Comparison of ENCODE assay signal across 16 cellular contexts in the genomic region with DNA sequence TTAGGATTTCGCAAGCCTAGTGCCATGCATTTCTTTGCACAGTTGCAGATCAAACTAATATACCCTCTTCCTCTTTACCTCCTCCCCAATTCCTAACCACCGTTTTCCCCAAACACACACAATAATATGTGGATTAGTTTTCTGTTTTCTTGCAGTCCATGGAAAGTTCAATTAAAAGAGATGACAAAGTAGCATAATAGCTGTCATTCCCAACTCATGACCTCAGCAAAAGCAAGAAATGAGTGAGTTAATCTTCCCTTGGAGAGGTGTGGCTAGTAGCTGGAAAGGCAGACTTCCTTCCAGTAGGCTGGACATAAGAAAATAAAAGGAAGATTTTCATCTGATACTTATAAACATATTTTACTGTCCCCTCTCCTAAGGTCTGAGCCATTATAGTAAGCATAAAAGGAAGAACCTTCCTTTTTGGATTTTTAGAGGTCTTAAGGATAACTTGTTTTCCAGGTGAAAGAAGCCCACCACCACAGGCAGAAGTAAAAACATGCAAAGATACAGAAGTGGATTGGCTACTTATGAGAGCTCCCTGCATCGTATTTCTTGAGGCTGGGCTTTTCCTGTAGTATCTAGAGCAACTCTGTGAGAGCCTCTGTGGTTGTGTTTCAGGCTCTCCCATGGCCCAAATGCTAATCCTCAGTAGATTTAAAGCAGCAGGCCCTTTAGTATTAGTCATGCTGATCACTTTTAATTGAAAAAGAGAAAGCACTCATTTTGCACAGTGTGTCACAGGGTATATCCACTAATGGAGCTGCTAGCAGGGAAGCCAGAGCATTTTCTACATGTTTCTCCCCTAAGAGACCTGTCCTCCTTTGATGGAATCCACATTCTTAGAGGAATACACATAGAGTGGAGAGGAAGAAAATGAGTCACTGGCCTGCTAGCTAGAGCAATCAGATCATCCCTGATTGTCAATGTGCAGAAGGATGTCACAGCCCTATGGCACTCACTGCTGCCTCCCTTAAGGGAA.
DNase-seq lines count a peak whose midpoint lies in the region; ATAC-seq and TF ChIP-seq lines count a peak whose summit lies in the region.
"Had no signal": no experiment of that assay in that cellular context is flagged by ENCODE, and none has a peak within 500 bp of the region (broad histone marks: within the 10 kb centered on the region; RNA-seq: fewer than 3 reads in every experiment).

No MANE protein-coding gene starts in this region.

- no peak for TF ChIP-seq RAD21 in SK-N-SH (IDR thresholded peaks at IDR 0.05; ENCODE audit: low read length)

- H3K4me3 Mint-ChIP-seq in stimulated activated memory B cell treated with anti-CD40 and anti-IgM and Interleukin-4, amounts not matched to agents 10 μg/mL and 1 μg/mL and 100 μg/mL, for 72 hours, result no peak overlapping the region
- H3K4me3 Mint-ChIP-seq: activated T-cell treated with anti-CD3 and anti-CD28 coated beads, Interleukin-2, amount 50 U/mL, for 24 hours had no signal

- POLR2A ChIA-PET in SK-N-SH (lab: Yijun Ruan, JAX), result no interaction called here

- no peak overlapping the region; a peak in 1 of 4 replicates for H3K4me3 ChIP-seq in SK-N-SH (ENCODE audit: low read depth in 2 of 2, low read length in 1 of 2)
- no peak overlapping the region for H3K4me3 ChIP-seq in fibroblast of villous mesenchyme (ENCODE audit: low read depth, low read length)
- H3K4me3 ChIP-seq: cardiac muscle cell, SJCRH30 had no signal

- no peak for ATAC-seq in HG03159 (IDR thresholded peaks at IDR 0.05; ENCODE audit: unreplicated experiment)
- ATAC-seq in stimulated activated memory B cell treated with anti-CD40 and anti-IgM and Interleukin-4, amounts not matched to agents 10 μg/mL and 1 μg/mL and 100 μg/mL, for 72 hours, result no peak

- H3K9ac ChIP-seq in SK-N-SH, result peak overlapping the region; percentile 32; the same call in 1 of the 2 replicates

- CTCF ChIA-PET in SK-N-SH (lab: Yijun Ruan, JAX), result interaction anchor here (1.2 kb wide), 1 partner anchor 29 kb away, joined by 4 read pairs; no protein-coding TSS in a partner anchor

- H3F3A ChIP-seq in SK-N-SH (replicated peaks; ENCODE audit: insufficient read depth), result peaks cover 22% of the 10 kb centered on the region

- H3K4me1 ChIP-seq in SK-N-SH (ENCODE audit: control insufficient read depth in 1 of 2, insufficient read depth in 2 of 2, low read depth in 1 of 2, low read length in 1 of 2), result peaks cover 0 to 22% of the 10 kb centered on the region in 2 experiments
- H3K4me1 ChIP-seq: SJCRH30 had no signal

- no peaks in the 10 kb centered on the region for H3K9me2 ChIP-seq in SK-N-SH

- peak overlapping the region; percentile 88 to 91 for H3K27ac ChIP-seq in SK-N-SH (ENCODE audit: low read depth in 2 of 2, low read length in 1 of 2)
- H3K27ac ChIP-seq: cardiac muscle cell, SJCRH30 had no signal

- no peaks in the 10 kb centered on the region for H3K27me3 Mint-ChIP-seq in stimulated activated memory B cell treated with anti-CD40 and anti-IgM and Interleukin-4, amounts not matched to agents 10 μg/mL and 1 μg/mL and 100 μg/mL, for 72 hours
- H3K27me3 Mint-ChIP-seq: activated T-cell treated with anti-CD3 and anti-CD28 coated beads, Interleukin-2, amount 50 U/mL, for 24 hours had no signal

- H3K4me2 ChIP-seq in SK-N-SH, result peak overlapping the region; percentile 35; the same call in 1 of the 2 replicates

- H3K36me3 Mint-ChIP-seq in stimulated activated memory B cell treated with anti-CD40 and anti-IgM and Interleukin-4, amounts not matched to agents 10 μg/mL and 1 μg/mL and 100 μg/mL, for 72 hours, result no peaks in the 10 kb centered on the region

- H2AFZ ChIP-seq in SK-N-SH (ENCODE audit: low read depth), result no peak overlapping the region

- 45% methylated on average over 3 of the region's 3 CpGs for WGBS in SK-N-SH (ENCODE audit: low lambda C conversion rate)

- no peaks in the 10 kb centered on the region for H4K20me1 ChIP-seq in SK-N-SH (ENCODE audit: insufficient read depth)

- TF ChIP-seq CTCF in SK-N-SH (IDR thresholded peaks at IDR 0.05) (no peak), fibroblast of villous mesenchyme (IDR thresholded peaks at IDR 0.05; ENCODE audit: insufficient read depth, low read depth, low read length) (no peak)

- no peaks in the 10 kb centered on the region for H3K9me3 Mint-ChIP-seq in stimulated activated memory B cell treated with anti-CD40 and anti-IgM and Interleukin-4, amounts not matched to agents 10 μg/mL and 1 μg/mL and 100 μg/mL, for 72 hours
- H3K9me3 Mint-ChIP-seq: activated T-cell treated with anti-CD3 and anti-CD28 coated beads, Interleukin-2, amount 50 U/mL, for 24 hours had no signal

- no peaks in the 10 kb centered on the region for H3K36me3 ChIP-seq in SK-N-SH (replicated peaks in 1 of 2; ENCODE audit: control insufficient read depth in 1 of 2, insufficient read depth in 2 of 2, low read length in 1 of 2)
- H3K36me3 ChIP-seq: cardiac muscle cell, SJCRH30 had no signal

- DNase-seq in GM04503 (ENCODE audit: low read depth), result peak; percentile 89
- DNase-seq in SK-N-SH, result no peak
- peak; percentile 50 for DNase-seq in fibroblast of villous mesenchyme (ENCODE audit: low read depth)
- DNase-seq in renal cortical epithelial cell (ENCODE audit: low read depth), result peak; percentile 85
- DNase-seq in NOMO-1 (lab: John Stamatoyannopoulos, UW; ENCODE audit: unreplicated experiment in 2 of 2), result no peak
- no peak for DNase-seq in effector CD4-positive, alpha-beta T cell
- DNase-seq: activated CD4-positive, CD25-positive, alpha-beta regulatory T cell; activated T-cell treated with anti-CD3 and anti-CD28 coated beads, Interleukin-2, amount 50 U/mL, for 24 hours; erythroblast; GOT3; NCI-H1694 treated with DMSO at 0.1 percent for 48 hours; NCI-H774; SJCRH30 had no signal

- no peak overlapping the region for H3K27ac Mint-ChIP-seq in stimulated activated memory B cell treated with anti-CD40 and anti-IgM and Interleukin-4, amounts not matched to agents 10 μg/mL and 1 μg/mL and 100 μg/mL, for 72 hours
- H3K27ac Mint-ChIP-seq: activated T-cell treated with anti-CD3 and anti-CD28 coated beads, Interleukin-2, amount 50 U/mL, for 24 hours had no signal

- H3K27me3 ChIP-seq in SK-N-SH (ENCODE audit: insufficient read depth), result no peaks in the 10 kb centered on the region
- H3K27me3 ChIP-seq: cardiac muscle cell, SJCRH30 had no signal

- no peaks in the 10 kb centered on the region for H3K9me3 ChIP-seq in SK-N-SH
- H3K9me3 ChIP-seq: SJCRH30 had no signal

- H3K4me1 Mint-ChIP-seq in stimulated activated memory B cell treated with anti-CD40 and anti-IgM and Interleukin-4, amounts not matched to agents 10 μg/mL and 1 μg/mL and 100 μg/mL, for 72 hours, result no peaks in the 10 kb centered on the region

- no peaks in the 10 kb centered on the region for H3K79me2 ChIP-seq in SK-N-SH (ENCODE audit: insufficient read depth)

- TF ChIP-seq EP300 in SK-N-SH (IDR thresholded peaks at IDR 0.05; ENCODE audit: borderline replicate concordance in 1 of 2, low read depth in 1 of 2, low read length in 1 of 2), result peak; percentile 58 to 90; a peak in 3 of 4 replicates

TF ChIP-seq in SK-N-SH, 30 proteins besides CTCF, POLR2A, EP300 and RAD21 (continues in another document):
- TF ChIP-seq, protein P1, sequence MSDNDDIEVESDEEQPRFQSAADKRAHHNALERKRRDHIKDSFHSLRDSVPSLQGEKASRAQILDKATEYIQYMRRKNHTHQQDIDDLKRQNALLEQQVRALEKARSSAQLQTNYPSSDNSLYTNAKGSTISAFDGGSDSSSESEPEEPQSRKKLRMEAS (IDR thresholded peaks at IDR 0.05; ENCODE audit: low read depth), result no peak
- TF ChIP-seq TEAD4 (IDR thresholded peaks at IDR 0.05; ENCODE audit: borderline replicate concordance, insufficient read depth) (peak; percentile 84), POLR2AphosphoS5 (IDR thresholded peaks at IDR 0.05; ENCODE audit: low read depth, low read length) (peak; percentile 69), JUND (IDR thresholded peaks at IDR 0.05) (peak; percentile 84), FOXJ3 (CRISPR knock-in tag; IDR thresholded peaks at IDR 0.05) (no peak), NRF1 (IDR thresholded peaks at IDR 0.05; ENCODE audit: low read depth, low read length) (no peak), GATA2 (CRISPR knock-in tag; IDR thresholded peaks at IDR 0.05) (no peak), RXRA (IDR thresholded peaks at IDR 0.05; ENCODE audit: borderline replicate concordance, low read depth) (peak; percentile 22; the same call in 1 of the 2 replicates), YY1 (IDR thresholded peaks at IDR 0.05; ENCODE audit: low read depth) (no peak), CHD2 (IDR thresholded peaks at IDR 0.05; ENCODE audit: low read length, partially characterized antibody) (no peak), RCOR1 (IDR thresholded peaks at IDR 0.05; ENCODE audit: low read length) (no peak), MEF2A (IDR thresholded peaks at IDR 0.05; ENCODE audit: borderline replicate concordance, low read depth) (no peak), ELF1 (IDR thresholded peaks at IDR 0.05) (no peak), RFX5 (IDR thresholded peaks at IDR 0.05; ENCODE audit: low read length) (no peak)
- TF ChIP-seq, protein P2, sequence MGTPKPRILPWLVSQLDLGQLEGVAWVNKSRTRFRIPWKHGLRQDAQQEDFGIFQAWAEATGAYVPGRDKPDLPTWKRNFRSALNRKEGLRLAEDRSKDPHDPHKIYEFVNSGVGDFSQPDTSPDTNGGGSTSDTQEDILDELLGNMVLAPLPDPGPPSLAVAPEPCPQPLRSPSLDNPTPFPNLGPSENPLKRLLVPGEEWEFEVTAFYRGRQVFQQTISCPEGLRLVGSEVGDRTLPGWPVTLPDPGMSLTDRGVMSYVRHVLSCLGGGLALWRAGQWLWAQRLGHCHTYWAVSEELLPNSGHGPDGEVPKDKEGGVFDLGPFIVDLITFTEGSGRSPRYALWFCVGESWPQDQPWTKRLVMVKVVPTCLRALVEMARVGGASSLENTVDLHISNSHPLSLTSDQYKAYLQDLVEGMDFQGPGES (IDR thresholded peaks at IDR 0.05; ENCODE audit: low read depth, low read length), result no peak
- TF ChIP-seq, protein P3, sequence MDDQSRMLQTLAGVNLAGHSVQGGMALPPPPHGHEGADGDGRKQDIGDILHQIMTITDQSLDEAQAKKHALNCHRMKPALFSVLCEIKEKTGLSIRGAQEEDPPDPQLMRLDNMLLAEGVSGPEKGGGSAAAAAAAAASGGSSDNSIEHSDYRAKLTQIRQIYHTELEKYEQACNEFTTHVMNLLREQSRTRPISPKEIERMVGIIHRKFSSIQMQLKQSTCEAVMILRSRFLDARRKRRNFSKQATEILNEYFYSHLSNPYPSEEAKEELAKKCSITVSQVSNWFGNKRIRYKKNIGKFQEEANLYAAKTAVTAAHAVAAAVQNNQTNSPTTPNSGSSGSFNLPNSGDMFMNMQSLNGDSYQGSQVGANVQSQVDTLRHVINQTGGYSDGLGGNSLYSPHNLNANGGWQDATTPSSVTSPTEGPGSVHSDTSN (IDR thresholded peaks at IDR 0.05), result peak; percentile 91

Comparison
In these comparisons a context has a peak if more than half of its experiments do, and no peak if none do; other contexts are left out.
1. DNase-seq: peak in GM04503 (single experiment), fibroblast of villous mesenchyme (single experiment) and renal cortical epithelial cell (single experiment); none in SK-N-SH (single experiment), NOMO-1 (0 of 2) and effector CD4-positive, alpha-beta T cell (single experiment).